ENCODE assay signal across 9 cellular contexts in the genomic region with DNA sequence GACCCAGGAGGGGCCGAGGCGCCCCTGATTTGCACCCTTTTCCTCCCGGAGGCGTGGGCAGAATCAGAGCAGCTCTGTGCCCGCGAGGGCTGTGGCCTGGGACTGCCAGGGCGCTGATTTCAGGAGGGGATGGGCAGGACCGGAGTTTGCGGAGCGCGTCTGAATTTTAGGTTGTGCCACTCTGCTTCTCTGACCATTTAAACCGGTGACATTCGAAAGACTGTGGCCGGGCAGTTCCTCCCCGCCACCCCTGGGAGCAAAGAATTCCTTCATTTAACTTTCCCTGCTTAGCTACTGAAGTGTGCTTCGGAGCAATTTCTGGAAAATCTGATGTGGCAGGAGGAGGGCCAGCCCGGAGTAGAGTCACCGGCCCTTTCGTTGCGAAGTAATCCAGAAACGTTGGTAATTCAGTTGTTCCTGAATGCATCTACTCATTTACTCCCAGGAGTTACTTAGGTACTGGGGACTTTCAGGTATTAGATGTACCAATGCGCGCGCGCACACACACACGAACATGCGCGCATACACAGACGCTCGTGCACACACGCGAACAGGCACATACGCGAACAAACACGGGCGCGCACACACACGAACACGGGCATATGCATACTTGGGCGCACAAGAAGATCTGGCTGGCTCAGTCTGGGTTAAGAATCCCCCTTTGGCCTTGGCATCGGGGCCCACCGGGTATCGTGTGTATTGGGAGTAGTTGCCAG. TPM values are rescaled to one million over a fixed set of nuclear protein-coding genes. Genes with fewer than 3 reads are reported as not detected.
DNase-seq lines count a peak whose midpoint lies in the region; ATAC-seq, FAIRE-seq and TF ChIP-seq lines count a peak whose summit lies in the region.
"Had no signal": no experiment of that assay in that cellular context is flagged by ENCODE, and none has a peak within 500 bp of the region (broad histone marks: within the 10 kb centered on the region; RNA-seq: fewer than 3 reads in every experiment).

No MANE protein-coding gene starts in this region.

- no peaks in the 10 kb centered on the region for H3K36me3 Mint-ChIP-seq in stimulated activated effector memory CD8-positive, alpha-beta T cell treated with anti-CD3 and anti-CD28 coated beads, Interleukin-12 subunit alpha, Interleukin-12 subunit beta, amount 100 ng/mL, for 72 hours

- TF ChIP-seq EP300 in HepG2 (IDR thresholded peaks at IDR 0.05; ENCODE audit: low read depth in 2 of 2, low read length in 2 of 2) (0 out of 4 replicates have a peak, but pooled peaks of 1 of the 2 experiments have one; percentile 4), HepG2 (CRISPR knock-in tag; IDR thresholded peaks at IDR 0.05; ENCODE audit: borderline replicate concordance) (no peak; the same call in 1 of the 2 replicates)

- H3K9me3 ChIP-seq in HepG2 (ENCODE audit: low read length), result no peaks in the 10 kb centered on the region

- H3K4me1 Mint-ChIP-seq in stimulated activated effector memory CD8-positive, alpha-beta T cell treated with anti-CD3 and anti-CD28 coated beads, Interleukin-12 subunit alpha, Interleukin-12 subunit beta, amount 100 ng/mL, for 72 hours, result peaks cover 23% of the 10 kb centered on the region

- POLR2A ChIA-PET in RWPE1 (lab: Yijun Ruan, JAX; ENCODE audit: low non-redundant PET), result no interaction called here
- POLR2A ChIA-PET in HepG2 (lab: Yijun Ruan, JAX), result no interaction called here

- TF ChIP-seq POLR2A in HepG2 (IDR thresholded peaks at IDR 0.05; ENCODE audit: insufficient read depth in 1 of 2, low read depth in 2 of 2, low read length in 2 of 2), result peak in 1 of 2 experiments; percentile 59; a peak in 1 of 4 replicates

- FAIRE-seq in HepG2 (lab: Jason Lieb, UNC), result no peak
- FAIRE-seq: colon had no signal

- H3K4me1 ChIP-seq in HepG2 (ENCODE audit: insufficient read depth, low read length), result peaks cover 64% of the 10 kb centered on the region

- TF ChIP-seq CTCF in RWPE1 (conservative IDR thresholded peaks at IDR 0.05; ENCODE audit: low read depth) (no peak), HepG2 (CRISPR knock-in tag; IDR thresholded peaks at IDR 0.05) (no peak)

- H3K27me3 ChIP-seq in HepG2 (ENCODE audit: control insufficient read depth in 1 of 2, insufficient read depth in 2 of 2, low read length in 2 of 2), result no peaks in the 10 kb centered on the region; a peak in 1 of 5 replicates

- H3K27ac ChIP-seq in RWPE1 (peak overlapping the region; percentile 11; the same call in 1 of the 2 replicates), HepG2 (ENCODE audit: extremely low read length, insufficient read depth, low read length) (peak overlapping the region; percentile 86)

- H3K9ac ChIP-seq in HepG2 (ENCODE audit: insufficient read depth, low read depth, low read length), result peak overlapping the region; percentile 90

- no peaks in the 10 kb centered on the region for H4K20me1 ChIP-seq in HepG2 (ENCODE audit: insufficient read depth, low read length)

- H2AFZ ChIP-seq in HepG2 (ENCODE audit: low read length), result peak overlapping the region; percentile 75

- no peaks in the 10 kb centered on the region for H3K79me2 ChIP-seq in HepG2 (ENCODE audit: insufficient read depth, low read length)

- no TSS peak for BruUV-seq in HepG2 (replicated peaks; lab: Mats Ljungman, UMichigan)

- no peaks in the 10 kb centered on the region for H3K9me3 Mint-ChIP-seq in stimulated activated effector memory CD8-positive, alpha-beta T cell treated with anti-CD3 and anti-CD28 coated beads, Interleukin-12 subunit alpha, Interleukin-12 subunit beta, amount 100 ng/mL, for 72 hours

- peak; percentile 62 for DNase-seq in activated CD8-positive, alpha-beta memory T cell treated with anti-CD3 and anti-CD28 coated beads, Interleukin-2, amount 50 U/mL, for 48 hours
- no peak for DNase-seq in activated CD8-positive, alpha-beta memory T cell treated with anti-CD3 and anti-CD28 coated beads for 24 hours
- peak; percentile 33 for DNase-seq in RWPE1 (ENCODE audit: low spot score)
- DNase-seq in dedifferentiated amniotic fluid mesenchymal stem cell (ENCODE audit: extremely low spot score), result peak; percentile 36
- DNase-seq in HepG2 (ENCODE audit: low spot score), result peak; percentile 57
- DNase-seq in stimulated activated effector memory CD8-positive, alpha-beta T cell treated with anti-CD3 and anti-CD28 coated beads, Interleukin-12 subunit alpha, Interleukin-12 subunit beta, amount 100 ng/mL, for 72 hours (ENCODE audit: low spot score in 2 of 2), result peak in 1 of 2 donors; percentile 46
- DNase-seq in SKM-1 treated with dmso at 0.1 percent for 144 hours (lab: John Stamatoyannopoulos, UW; ENCODE audit: unreplicated experiment), result no peak

- peak overlapping the region; percentile 88 for H3K4me2 ChIP-seq in HepG2 (ENCODE audit: low read depth, low read length)

- no peak overlapping the region for H3K27ac Mint-ChIP-seq in stimulated activated effector memory CD8-positive, alpha-beta T cell treated with anti-CD3 and anti-CD28 coated beads, Interleukin-12 subunit alpha, Interleukin-12 subunit beta, amount 100 ng/mL, for 72 hours

- intact Hi-C loops in HepG2 (cut with micrococcal nuclease; ENCODE audit: unreplicated experiment), result loop anchor here (2.0 to 10.0 kb wide), 5 partner anchors 52 to 780 kb away; no protein-coding TSS in a partner anchor

- H3K4me3 ChIP-seq in HepG2 (replicated peaks in 1 of 3; ENCODE audit: insufficient read depth in 1 of 3, low read depth in 2 of 3, low read length in 3 of 3), result peak overlapping the region; percentile 95 to 99 (median 97)

- in situ Hi-C loops in HepG2 (cut with HindIII; ENCODE audit: extremely low pct_ligation_motif_present, low pct_unique_long_range_greater_than_20kb), result no loop called here

- 1% methylated on average over 37 of the region's 43 CpGs for WGBS in HepG2 (ENCODE audit: low lambda C conversion rate)

- H3K4me3 Mint-ChIP-seq in stimulated activated effector memory CD8-positive, alpha-beta T cell treated with anti-CD3 and anti-CD28 coated beads, Interleukin-12 subunit alpha, Interleukin-12 subunit beta, amount 100 ng/mL, for 72 hours, result peak overlapping the region; percentile 70

- no peaks in the 10 kb centered on the region for H3K36me3 ChIP-seq in HepG2 (replicated peaks in 1 of 2; ENCODE audit: control insufficient read depth in 1 of 2, insufficient read depth in 2 of 2, low read length in 2 of 2)

- ATAC-seq in HepG2 (peak; percentile 27), GM19463 (IDR thresholded peaks at IDR 0.05; ENCODE audit: unreplicated experiment) (no peak)
- ATAC-seq in stimulated activated effector memory CD8-positive, alpha-beta T cell treated with anti-CD3 and anti-CD28 coated beads, Interleukin-12 subunit alpha, Interleukin-12 subunit beta, amount 100 ng/mL, for 72 hours, result peak; percentile 50

- CTCF ChIA-PET in RWPE1 (lab: Yijun Ruan, JAX), result interaction anchor here (0.6 kb wide), 2 partner anchors 602 to 772 kb away, joined by 3 read pairs; no protein-coding TSS in a partner anchor
- CTCF ChIA-PET in HepG2 (lab: Yijun Ruan, JAX; ENCODE audit: low intra/inter-chr PET ratio, low total read pairs), result no interaction called here

- TF ChIP-seq RAD21 in HepG2 (CRISPR knock-in tag; IDR thresholded peaks at IDR 0.05), result no peak

RNA-seq across cellular contexts. Expression of a gene that starts 0.6 kb away (rescaled TPM):
- 5.1 and 8.9 TPM in 2 replicates for total RNA-seq in HepG2 (2016; rRNA removed; fragmentation: Illumina TruSeq; extraction: Trizol)
- 2.5 and 4.6 TPM in 2 replicates for total RNA-seq in HepG2 (2016; cell fraction: cytosol; rRNA removed; fragmentation: Illumina TruSeq; extraction: Trizol; ENCODE audit: low read depth)
- 3.5 and 6.9 TPM in 2 replicates for total RNA-seq in HepG2 (2016; cell fraction: insoluble cytoplasmic fraction; rRNA removed; fragmentation: Illumina TruSeq; extraction: Trizol)
- total RNA-seq in HepG2 (2016; cell fraction: membrane; rRNA removed; fragmentation: Illumina TruSeq; extraction: Trizol), result 2.6 and 3.3 TPM in 2 replicates
- total RNA-seq in HepG2 (2016; cell fraction: nucleus; rRNA removed; fragmentation: Illumina TruSeq; extraction: Trizol), result 4.1 and 5.5 TPM in 2 replicates
- polyA plus RNA-seq in HepG2 (2011; rRNA removed), result 0.67 and 0.90 TPM in 2 replicates
- 0.87 and 1.2 TPM in 2 replicates for polyA plus RNA-seq in HepG2 (2011; cell fraction: cytosol; rRNA removed)
- 0.24 and 0.33 TPM in 2 replicates for polyA plus RNA-seq in HepG2 (2011; cell fraction: nucleus; rRNA removed)
- 0.55 and 0.60 TPM in 2 replicates for polyA plus RNA-seq in HepG2 (2012)
- polyA plus RNA-seq in HepG2 (2016; cell fraction: cytosol; fragmentation: Illumina TruSeq; extraction: Trizol; ENCODE audit: low read depth), result 0.19 and 0.36 TPM in 2 replicates
- polyA plus RNA-seq in HepG2 (2016; cell fraction: insoluble cytoplasmic fraction; fragmentation: Illumina TruSeq; extraction: Trizol; ENCODE audit: low read depth), result 4.2 and 4.9 TPM in 2 replicates
- polyA plus RNA-seq in HepG2 (2016; cell fraction: membrane; fragmentation: Illumina TruSeq; extraction: Trizol; ENCODE audit: low read depth), result 0.62 and 0.71 TPM in 2 replicates
- polyA plus RNA-seq in HepG2 (2016; cell fraction: nucleus; fragmentation: Illumina TruSeq; extraction: Trizol; ENCODE audit: insufficient read depth, low read depth), result 1.8 and 4.2 TPM in 2 replicates
- polyA minus RNA-seq in HepG2 (2011; rRNA and poly(A)+ RNA removed; ENCODE audit: low replicate concordance), result 0.02 and 1.5 TPM in 2 replicates
- polyA minus RNA-seq in HepG2 (2011; cell fraction: cytosol; rRNA and poly(A)+ RNA removed), result 1.1 and 1.3 TPM in 2 replicates
- 2.0 and 4.2 TPM in 2 replicates for polyA minus RNA-seq in HepG2 (2011; cell fraction: nucleus; rRNA and poly(A)+ RNA removed)

RNA-seq across cellular contexts. Expression of a gene that starts 42.5 kb away (rescaled TPM):
- 72.5 and 75.6 TPM in 2 replicates for total RNA-seq in HepG2 (2016; rRNA removed; fragmentation: Illumina TruSeq; extraction: Trizol)
- 55.6 and 56.1 TPM in 2 replicates for total RNA-seq in HepG2 (2016; cell fraction: cytosol; rRNA removed; fragmentation: Illumina TruSeq; extraction: Trizol; ENCODE audit: low read depth)
- 72.3 and 75.6 TPM in 2 replicates for total RNA-seq in HepG2 (2016; cell fraction: insoluble cytoplasmic fraction; rRNA removed; fragmentation: Illumina TruSeq; extraction: Trizol)
- total RNA-seq in HepG2 (2016; cell fraction: membrane; rRNA removed; fragmentation: Illumina TruSeq; extraction: Trizol), result 63.4 and 63.9 TPM in 2 replicates
- total RNA-seq in HepG2 (2016; cell fraction: nucleus; rRNA removed; fragmentation: Illumina TruSeq; extraction: Trizol), result 84.2 and 88.8 TPM in 2 replicates
- polyA plus RNA-seq in HepG2 (2011; rRNA removed), result 30.0 and 34.0 TPM in 2 replicates
- 21.3 and 29.7 TPM in 2 replicates for polyA plus RNA-seq in HepG2 (2011; cell fraction: cytosol; rRNA removed)
- polyA plus RNA-seq in HepG2 (2011; cell fraction: nucleus; rRNA removed), result 11.0 and 14.0 TPM in 2 replicates
- polyA plus RNA-seq in HepG2 (2012), result 42.6 and 62.0 TPM in 2 replicates
- polyA plus RNA-seq in HepG2 (2016; cell fraction: cytosol; fragmentation: Illumina TruSeq; extraction: Trizol; ENCODE audit: low read depth), result 24.8 and 29.4 TPM in 2 replicates
- 57.9 and 64.0 TPM in 2 replicates for polyA plus RNA-seq in HepG2 (2016; cell fraction: insoluble cytoplasmic fraction; fragmentation: Illumina TruSeq; extraction: Trizol; ENCODE audit: low read depth)
- polyA plus RNA-seq in HepG2 (2016; cell fraction: membrane; fragmentation: Illumina TruSeq; extraction: Trizol; ENCODE audit: low read depth), result 37.1 and 37.2 TPM in 2 replicates
- 51.6 and 58.3 TPM in 2 replicates for polyA plus RNA-seq in HepG2 (2016; cell fraction: nucleus; fragmentation: Illumina TruSeq; extraction: Trizol; ENCODE audit: insufficient read depth, low read depth)
- 8.9 and 29.4 TPM in 2 replicates for polyA minus RNA-seq in HepG2 (2011; rRNA and poly(A)+ RNA removed; ENCODE audit: low replicate concordance)
- polyA minus RNA-seq in HepG2 (2011; cell fraction: cytosol; rRNA and poly(A)+ RNA removed), result 24.4 and 29.4 TPM in 2 replicates
- 119 and 153 TPM in 2 replicates for polyA minus RNA-seq in HepG2 (2011; cell fraction: nucleus; rRNA and poly(A)+ RNA removed)

Comparison
In these comparisons a context has a peak if more than half of its experiments do, and no peak if none do; other contexts are left out.
1. DNase-seq: peak in activated CD8-positive, alpha-beta memory T cell treated with anti-CD3 and anti-CD28 coated beads, Interleukin-2, amount 50 U/mL, for 48 hours (single experiment), RWPE1 (single experiment), dedifferentiated amniotic fluid mesenchymal stem cell (single experiment) and HepG2 (single experiment); none in activated CD8-positive, alpha-beta memory T cell treated with anti-CD3 and anti-CD28 coated beads for 24 hours (single experiment) and SKM-1 treated with dmso at 0.1 percent for 144 hours (single experiment).